In genomic region chr15:71080705-71081104, GRCh38 we compare ENCODE assay signal across 14 cellular contexts. TPM values are rescaled to one million over a fixed set of nuclear protein-coding genes. Genes with fewer than 3 reads are reported as not detected.
DNase-seq lines count a peak whose midpoint lies in the region; ATAC-seq, FAIRE-seq and TF ChIP-seq lines count a peak whose summit lies in the region.
"Had no signal": no experiment of that assay in that cellular context is flagged by ENCODE, and none has a peak within 500 bp of the region (broad histone marks: within the 10 kb centered on the region; RNA-seq: fewer than 3 reads in every experiment).

No MANE protein-coding gene starts in this region.

- no peak for TF ChIP-seq CTCF in GM12878 (IDR thresholded peaks at IDR 0.05 in 2 of 3, conservative IDR thresholded peaks at IDR 0.05 in 1 of 3; ENCODE audit: control insufficient read depth in 2 of 3, extremely low read depth in 1 of 3, insufficient read depth in 1 of 3, low read depth in 3 of 3, low read length in 3 of 3)
- no peak for TF ChIP-seq CTCF in keratinocyte (optimal IDR thresholded peaks at IDR 0.05 in 1 of 3, IDR thresholded peaks at IDR 0.05 in 1 of 3, conservative IDR thresholded peaks at IDR 0.05 in 1 of 3; ENCODE audit: extremely low read depth in 1 of 3, insufficient read depth in 2 of 3, low read length in 3 of 3)

- FAIRE-seq in GM12878 (lab: Jason Lieb, UNC), result no peak
- FAIRE-seq in keratinocyte (lab: Jason Lieb, UNC), result peak; percentile 98

- peak; percentile 32 for DNase-seq in HT-29 (ENCODE audit: low spot score)
- DNase-seq in GM12878 (ENCODE audit: low read depth, low spot score), result peak; percentile 3
- peak; percentile 70 for DNase-seq in keratinocyte (ENCODE audit: low read depth, low spot score)
- no peak for DNase-seq in substantia nigra (lab: John Stamatoyannopoulos, UW)
- DNase-seq in activated naive CD4-positive, alpha-beta T cell treated with Interleukin-2 at 50 U/mL for 16 hours, result no peak
- DNase-seq in SIG-M5 treated with dmso at 0.1 percent for 504 hours (lab: John Stamatoyannopoulos, UW; ENCODE audit: unreplicated experiment), result no peak
- DNase-seq: activated B cell treated with CpG ODN at 0.5 μM for 24 hours, DMS 273 treated with DMSO at 0.1 percent for 48 hours, endodermal cell, H9, NCI-H82, right cardiac atrium had no signal

- H3K27me3 ChIP-seq in GM12878 (replicated peaks in 1 of 2; ENCODE audit: control insufficient read depth in 2 of 2, insufficient read depth in 2 of 2, low read length in 1 of 2) (no peaks in the 10 kb centered on the region), keratinocyte (ENCODE audit: control insufficient read depth, extremely low read depth, insufficient read depth, low read length) (no peaks in the 10 kb centered on the region)
- H3K27me3 ChIP-seq: suprapubic skin had no signal

- H3K4me3 ChIP-seq in GM12878, result no peak overlapping the region
- peak overlapping the region in 1 of 3 experiments; percentile 21 for H3K4me3 ChIP-seq in keratinocyte (ENCODE audit: control insufficient read depth in 2 of 3, extremely low read depth in 1 of 3, insufficient read depth in 2 of 3, low read depth in 1 of 3, low read length in 3 of 3)
- H3K4me3 ChIP-seq: suprapubic skin had no signal

- no peaks in the 10 kb centered on the region for H3K36me3 ChIP-seq in GM12878 (ENCODE audit: control insufficient read depth in 2 of 2, insufficient read depth in 2 of 2, low read length in 1 of 2)
- no peaks in the 10 kb centered on the region for H3K36me3 ChIP-seq in keratinocyte (ENCODE audit: control insufficient read depth in 2 of 2, extremely low read depth in 1 of 2, insufficient read depth in 2 of 2, low read length in 2 of 2)
- H3K36me3 ChIP-seq: suprapubic skin had no signal

- H4K20me1 ChIP-seq in GM12878 (ENCODE audit: control insufficient read depth, insufficient read depth) (no peaks in the 10 kb centered on the region), keratinocyte (ENCODE audit: control insufficient read depth, extremely low read depth, insufficient read depth, low read length) (no peaks in the 10 kb centered on the region)

- H3K9me3 ChIP-seq in GM12878 (replicated peaks; ENCODE audit: control insufficient read depth, insufficient read depth, low read length), result no peaks in the 10 kb centered on the region
- H3K9me3 ChIP-seq in keratinocyte (ENCODE audit: control insufficient read depth, low read depth, low read length), result no peaks in the 10 kb centered on the region
- H3K9me3 ChIP-seq: suprapubic skin had no signal

- ATAC-seq in GM12878 (no peak), GM21576 (IDR thresholded peaks at IDR 0.05; ENCODE audit: unreplicated experiment) (no peak)
- ATAC-seq: right cardiac atrium had no signal

- intact Hi-C loops in GM12878 (cut with micrococcal nuclease; ENCODE audit: unreplicated experiment), result no loop called here

- H3K79me2 ChIP-seq in GM12878 (ENCODE audit: control insufficient read depth, insufficient read depth, low read length) (no peaks in the 10 kb centered on the region), keratinocyte (ENCODE audit: control insufficient read depth, insufficient read depth, low read length) (no peaks in the 10 kb centered on the region)

- H3K27ac ChIP-seq in GM12878 (ENCODE audit: control insufficient read depth, insufficient read depth), result no peak overlapping the region
- peak overlapping the region; percentile 93 for H3K27ac ChIP-seq in keratinocyte (ENCODE audit: control insufficient read depth, insufficient read depth, low read length)
- no peak overlapping the region for H3K27ac ChIP-seq in substantia nigra (ENCODE audit: low read depth, low read length, poor library complexity, severe bottlenecking)
- H3K27ac ChIP-seq: suprapubic skin had no signal

- no TSS peak for BruUV-seq in GM12878 (replicated peaks; lab: Mats Ljungman, UMichigan)

- no peaks in the 10 kb centered on the region for H3K9me1 ChIP-seq in keratinocyte (ENCODE audit: control insufficient read depth, extremely low read depth, insufficient read depth, low read length)

- TF ChIP-seq POLR2A in GM12878 (IDR thresholded peaks at IDR 0.05; ENCODE audit: low read depth, low read length), result no peak

- POLR2A ChIA-PET in GM12878 (lab: Charles Lee), result no interaction called here

- no peaks in the 10 kb centered on the region for H3K4me1 ChIP-seq in GM12878 (ENCODE audit: control insufficient read depth, insufficient read depth, low read length)
- H3K4me1 ChIP-seq in keratinocyte (ENCODE audit: control insufficient read depth, extremely low read depth, insufficient read depth, low read length), result peaks cover 37% of the 10 kb centered on the region

- WGBS in GM12878 (ENCODE audit: insufficient coverage, insufficient replicate concordance, low lambda C conversion rate, missing lambda C conversion rate), result 8% methylated on average over 1 of the region's 1 CpG

- in situ Hi-C loops in GM12878 (cut with MboI), result no loop called here

- dilution Hi-C loops in keratinocyte (cut with MboI; ENCODE audit: extremely low pct_ligation_motif_present, low sequenced_read_pairs), result no loop called here

- TF ChIP-seq EP300 in GM12878 (IDR thresholded peaks at IDR 0.05; ENCODE audit: borderline replicate concordance in 1 of 2, control insufficient read depth in 1 of 2, low read depth in 2 of 2, low read length in 2 of 2), result no peak

- RAD21 ChIA-PET in GM12878 (lab: Charles Lee; ENCODE audit: unreplicated experiment), result no interaction called here

- CTCF ChIA-PET in GM12878 (lab: Yijun Ruan, JAX), result no interaction called here

- SMC1A ChIA-PET in GM12878 (lab: Charles Lee; ENCODE audit: uncharacterized antibody, unreplicated experiment), result no interaction called here

- H3K9ac ChIP-seq in GM12878 (ENCODE audit: control insufficient read depth, insufficient read depth, low read length), result no peak overlapping the region
- peak overlapping the region; percentile 61 for H3K9ac ChIP-seq in keratinocyte (ENCODE audit: control insufficient read depth, extremely low read depth, insufficient read depth, low read length)

- no peak for TF ChIP-seq RAD21 in GM12878 (IDR thresholded peaks at IDR 0.05; ENCODE audit: insufficient read depth, low read depth, low read length)

- H2AFZ ChIP-seq in GM12878 (ENCODE audit: control insufficient read depth, low read depth, low read length) (no peak overlapping the region), keratinocyte (ENCODE audit: control insufficient read depth, low read length) (no peak overlapping the region)

- H3K4me2 ChIP-seq in GM12878 (ENCODE audit: control insufficient read depth, insufficient read depth) (no peak overlapping the region), keratinocyte (ENCODE audit: control insufficient read depth, extremely low read depth, insufficient read depth, low read depth, low read length) (peak overlapping the region; percentile 71)

TF ChIP-seq in GM12878, 131 proteins besides CTCF, POLR2A, EP300 and RAD21:
- peak; percentile 38; the same call in 1 of the 2 replicates for TF ChIP-seq JUNB (IDR thresholded peaks at IDR 0.05)
- no peak for TF ChIP-seq SP1 (IDR thresholded peaks at IDR 0.05; ENCODE audit: low read depth, low read length)
TF ChIP-seq in GM12878: peak in this region for 1.

RNA-seq across cellular contexts. Expression of gene THSD4, which starts 34.6 kb away (rescaled TPM):
- total RNA-seq in HT-29 (2014; rRNA removed; shearing (Covaris generic)), result 19.5 and 31.9 TPM in 2 replicates
- total RNA-seq in GM12878 (2013; cell fraction: nucleolus; rRNA removed), result not detected in 2 replicates
- total RNA-seq in GM12878 (2014; rRNA removed), result 0.27 TPM in 1 of 2 replicates, not detected in the other
- total RNA-seq in GM12878 (2014; rRNA removed; fragmentation: Illumina TruSeq; extraction: Trizol), result 0.05 TPM in 1 of 2 replicates, not detected in the other
- 0.03 and 0.13 TPM in 2 replicates for total RNA-seq in GM12878 (2021)
- not detected for polyA plus RNA-seq in GM12878 (2011; ENCODE audit: low read depth)
- polyA plus RNA-seq in GM12878 (2011; rRNA removed), result 0.05 TPM in 1 of 2 replicates, not detected in the other
- 0.03 and 0.06 TPM in 2 replicates for polyA plus RNA-seq in GM12878 (2011; cell fraction: cytosol; rRNA removed)
- 0.04 TPM in 1 of 2 replicates, not detected in the other for polyA plus RNA-seq in GM12878 (2011; cell fraction: nucleus; rRNA removed)
- 0.01 TPM in 1 of 2 replicates, not detected in the other for polyA plus RNA-seq in GM12878 (2012)
- polyA plus RNA-seq in GM12878 (2014; fragmentation: Illumina TruSeq; extraction: Trizol), result 0.04 TPM in 1 of 2 replicates, not detected in the other
- polyA plus RNA-seq in GM12878 (2014; fragmentation: Nextera tagmentation; extraction: Ambion mirVana), result not detected
- polyA plus RNA-seq in GM12878 (2014; rRNA removed), result not detected in 2 replicates
- not detected for polyA plus RNA-seq in GM12878 (2016; fragmentation: Nextera tagmentation; extraction: Ambion mirVana)
- polyA minus RNA-seq in GM12878 (2011; rRNA and poly(A)+ RNA removed), result 0.15 and 0.51 TPM in 2 replicates
- polyA minus RNA-seq in GM12878 (2011; cell fraction: cytosol; rRNA and poly(A)+ RNA removed), result 0.40 and 0.42 TPM in 2 replicates
- polyA minus RNA-seq in GM12878 (2011; cell fraction: nucleus; rRNA and poly(A)+ RNA removed), result 0.24 and 0.77 TPM in 2 replicates
- 24.5 to 37.0 TPM (median 25.3 TPM) in 3 replicates for polyA plus RNA-seq in keratinocyte
- polyA plus RNA-seq in keratinocyte (2011; ENCODE audit: low read depth), result 17.6 TPM
- polyA plus RNA-seq in keratinocyte (2011; cell fraction: cytosol; rRNA removed), result 15.4 and 18.0 TPM in 2 replicates
- 110 and 134 TPM in 2 replicates for polyA plus RNA-seq in keratinocyte (2011; cell fraction: nucleus; rRNA removed)
- polyA plus RNA-seq in keratinocyte (2012; ENCODE audit: low replicate concordance), result 20.1 and 59.2 TPM in 2 replicates
- 60.2 to 89.9 TPM (median 67.0 TPM) in 3 replicates for polyA minus RNA-seq in keratinocyte
- polyA minus RNA-seq in keratinocyte (2011; cell fraction: cytosol; rRNA and poly(A)+ RNA removed), result 49.9 TPM
- 173 and 249 TPM in 2 replicates for polyA minus RNA-seq in keratinocyte (2011; cell fraction: nucleus; rRNA and poly(A)+ RNA removed)
- total RNA-seq: activated B cell treated with CpG ODN at 0.5 μM for 24 hours had no signal

Comparison
In these comparisons a context has a peak if more than half of its experiments do, and no peak if none do; other contexts are left out.
1. DNase-seq: peak in HT-29 (single experiment), GM12878 (single experiment) and keratinocyte (single experiment); none in substantia nigra (0 of 49), activated naive CD4-positive, alpha-beta T cell treated with Interleukin-2 at 50 U/mL for 16 hours (single experiment) and SIG-M5 treated with dmso at 0.1 percent for 504 hours (single experiment).
2. RNA of gene THSD4, which starts 34.6 kb away (total RNA-seq): 19.5 to 31.9 TPM in HT-29; 0.03 to 0.27 TPM in GM12878; every median in the first group is over 10 times any median in the second.